Comparison of ENCODE assay signal across 8 cellular contexts in genomic region chr6:30743099-30744053, GRCh38. TPM values are rescaled to one million over a fixed set of nuclear protein-coding genes. Genes with fewer than 3 reads are reported as not detected.
DNase-seq lines count a peak whose midpoint lies in the region; ATAC-seq and TF ChIP-seq lines count a peak whose summit lies in the region.

No MANE protein-coding gene starts in this region.

- H3K4me1 Mint-ChIP-seq in activated naive CD8-positive, alpha-beta T cell treated with anti-CD3 and anti-CD28 coated beads, Interleukin-2, amount 50 U/mL, for 24 hours, result peaks cover 81% of the 10 kb centered on the region

- no peaks in the 10 kb centered on the region for H3K9me3 Mint-ChIP-seq in activated naive CD8-positive, alpha-beta T cell treated with anti-CD3 and anti-CD28 coated beads, Interleukin-2, amount 50 U/mL, for 24 hours

- peaks cover 5% of the 10 kb centered on the region for H3K27me3 Mint-ChIP-seq in activated naive CD8-positive, alpha-beta T cell treated with anti-CD3 and anti-CD28 coated beads, Interleukin-2, amount 50 U/mL, for 24 hours

- no peaks in the 10 kb centered on the region for H3K27me3 ChIP-seq in hepatocyte
- H3K27me3 ChIP-seq in skeletal muscle tissue (ENCODE audit: control insufficient read depth in 3 of 3, insufficient read depth in 3 of 3, low read length in 3 of 3), result no peaks in the 10 kb centered on the region

- H3K9me3 ChIP-seq in hepatocyte (ENCODE audit: low read depth) (no peaks in the 10 kb centered on the region), skeletal muscle tissue (ENCODE audit: control insufficient read depth in 3 of 3, low read length in 3 of 3) (no peaks in the 10 kb centered on the region)

- peak overlapping the region; percentile 76 for H3K27ac ChIP-seq in 22Rv1
- peak overlapping the region; percentile 94 for H3K27ac ChIP-seq in hepatocyte
- peak overlapping the region; percentile 93 for H3K27ac ChIP-seq in skeletal muscle tissue (ENCODE audit: low read depth, low read length)

- H3K4me3 Mint-ChIP-seq in activated naive CD8-positive, alpha-beta T cell treated with anti-CD3 and anti-CD28 coated beads, Interleukin-2, amount 50 U/mL, for 24 hours, result peak overlapping the region; percentile 96

- TF ChIP-seq CTCF in 22Rv1 (IDR thresholded peaks at IDR 0.05), result no peak
- TF ChIP-seq CTCF in hepatocyte (IDR thresholded peaks at IDR 0.05; ENCODE audit: poor library complexity), result no peak

- H4K20me1 ChIP-seq in hepatocyte (ENCODE audit: insufficient read depth, poor library complexity, severe bottlenecking), result no peaks in the 10 kb centered on the region

- no peak overlapping the region for H2AFZ ChIP-seq in hepatocyte

- ATAC-seq in GM19395 (IDR thresholded peaks at IDR 0.05; ENCODE audit: unreplicated experiment), result peak; percentile 35
- no peak for ATAC-seq in activated naive CD8-positive, alpha-beta T cell treated with anti-CD3 and anti-CD28 coated beads, Interleukin-2, amount 50 U/mL, for 24 hours

- H3K9ac ChIP-seq in skeletal muscle tissue (ENCODE audit: low read depth in 1 of 3, low read length in 3 of 3), result peak overlapping the region; percentile 91 to 95 (median 94)

- peaks cover 50% of the 10 kb centered on the region for H3K79me2 ChIP-seq in hepatocyte

- DNase-seq in NAMALWA (ENCODE audit: low spot score) (peak; percentile 34), hepatocyte (ENCODE audit: low spot score) (no peak), hippocampal formation (lab: John Stamatoyannopoulos, UW) (no peak), islet precursor cell (no peak)
- peak; percentile 42 for DNase-seq in activated naive CD8-positive, alpha-beta T cell treated with anti-CD3 and anti-CD28 coated beads, Interleukin-2, amount 50 U/mL, for 24 hours

- WGBS in hepatocyte (ENCODE audit: low lambda C conversion rate, missing lambda C conversion rate), result 2% methylated on average over 54 of the region's 55 CpGs

- H3K4me3 ChIP-seq in hepatocyte, result peak overlapping the region; percentile 91
- peak overlapping the region; percentile 84 to 94 (median 85) for H3K4me3 ChIP-seq in skeletal muscle tissue (ENCODE audit: low read length in 3 of 3)

- H3K27ac Mint-ChIP-seq in activated naive CD8-positive, alpha-beta T cell treated with anti-CD3 and anti-CD28 coated beads, Interleukin-2, amount 50 U/mL, for 24 hours, result peak overlapping the region; percentile 97

- peaks cover 52% of the 10 kb centered on the region for H3K36me3 Mint-ChIP-seq in activated naive CD8-positive, alpha-beta T cell treated with anti-CD3 and anti-CD28 coated beads, Interleukin-2, amount 50 U/mL, for 24 hours (ENCODE audit: low read depth)

- H3K4me1 ChIP-seq in hepatocyte (ENCODE audit: insufficient read depth), result peaks cover 18% of the 10 kb centered on the region
- peaks cover 30 to 39% (median 31%) of the 10 kb centered on the region in 3 donors for H3K4me1 ChIP-seq in skeletal muscle tissue (ENCODE audit: control insufficient read depth in 3 of 3, insufficient read depth in 3 of 3, low read length in 3 of 3)

- peak overlapping the region; percentile 92 for H3K4me2 ChIP-seq in hepatocyte

- H3K36me3 ChIP-seq in hepatocyte (replicated peaks; ENCODE audit: insufficient read depth, low read depth) (no peaks in the 10 kb centered on the region), skeletal muscle tissue (ENCODE audit: control insufficient read depth in 3 of 3, insufficient read depth in 3 of 3, low read length in 3 of 3) (peaks cover 29 to 34% (median 34%) of the 10 kb centered on the region in 3 donors)

- H3K9me2 ChIP-seq in hepatocyte (replicated peaks; ENCODE audit: insufficient read depth), result no peaks in the 10 kb centered on the region

RNA-seq across cellular contexts. Expression of gene FLOT1, which starts 0.9 kb away (rescaled TPM):
- 93.5 and 103 TPM in 2 replicates for total RNA-seq in hepatocyte
- polyA plus RNA-seq in hepatocyte, result 144 and 148 TPM in 2 replicates
- 44.9 TPM for total RNA-seq in skeletal muscle tissue

RNA-seq across cellular contexts. Expression of gene IER3, which starts 1.0 kb away (rescaled TPM):
- 173 and 193 TPM in 2 replicates for total RNA-seq in hepatocyte
- polyA plus RNA-seq in hepatocyte, result 158 and 159 TPM in 2 replicates
- 4.2 TPM for total RNA-seq in skeletal muscle tissue

RNA-seq across cellular contexts. Expression of gene TUBB, which starts 23.2 kb away (rescaled TPM):
- total RNA-seq in hepatocyte (460 and 470 TPM in 2 replicates), skeletal muscle tissue (317 TPM)
- 414 and 433 TPM in 2 replicates for polyA plus RNA-seq in hepatocyte

RNA-seq across cellular contexts. Expression of gene MDC1, which starts 26.3 kb away (rescaled TPM):
- 3.3 and 8.7 TPM in 2 replicates for total RNA-seq in hepatocyte
- 9.8 and 9.9 TPM in 2 replicates for polyA plus RNA-seq in hepatocyte
- total RNA-seq in skeletal muscle tissue, result 5.2 TPM

RNA-seq across cellular contexts. Expression of gene NRM, which starts 52.6 kb away (rescaled TPM):
- total RNA-seq in hepatocyte, result 7.2 and 7.8 TPM in 2 replicates
- polyA plus RNA-seq in hepatocyte, result 17.2 and 21.0 TPM in 2 replicates
- 3.7 TPM for total RNA-seq in skeletal muscle tissue

Comparison
In these comparisons a context has a peak if more than half of its experiments do, and no peak if none do; other contexts are left out.
1. DNase-seq: peak in NAMALWA (single experiment) and activated naive CD8-positive, alpha-beta T cell treated with anti-CD3 and anti-CD28 coated beads, Interleukin-2, amount 50 U/mL, for 24 hours (single experiment); none in hepatocyte (single experiment), hippocampal formation (0 of 2) and islet precursor cell (single experiment).
2. RNA of gene IER3, which starts 1.0 kb away (total RNA-seq): 173 to 193 TPM in hepatocyte; 4.2 TPM in skeletal muscle tissue (single experiment); every median in the first group is over 10 times any median in the second.
3. Peak in every context shown above with its lines, with median percentiles within 50 percentile points of each other: H3K27ac ChIP-seq.